Comparison of ENCODE assay signal across 6 cellular contexts in the genomic region with DNA sequence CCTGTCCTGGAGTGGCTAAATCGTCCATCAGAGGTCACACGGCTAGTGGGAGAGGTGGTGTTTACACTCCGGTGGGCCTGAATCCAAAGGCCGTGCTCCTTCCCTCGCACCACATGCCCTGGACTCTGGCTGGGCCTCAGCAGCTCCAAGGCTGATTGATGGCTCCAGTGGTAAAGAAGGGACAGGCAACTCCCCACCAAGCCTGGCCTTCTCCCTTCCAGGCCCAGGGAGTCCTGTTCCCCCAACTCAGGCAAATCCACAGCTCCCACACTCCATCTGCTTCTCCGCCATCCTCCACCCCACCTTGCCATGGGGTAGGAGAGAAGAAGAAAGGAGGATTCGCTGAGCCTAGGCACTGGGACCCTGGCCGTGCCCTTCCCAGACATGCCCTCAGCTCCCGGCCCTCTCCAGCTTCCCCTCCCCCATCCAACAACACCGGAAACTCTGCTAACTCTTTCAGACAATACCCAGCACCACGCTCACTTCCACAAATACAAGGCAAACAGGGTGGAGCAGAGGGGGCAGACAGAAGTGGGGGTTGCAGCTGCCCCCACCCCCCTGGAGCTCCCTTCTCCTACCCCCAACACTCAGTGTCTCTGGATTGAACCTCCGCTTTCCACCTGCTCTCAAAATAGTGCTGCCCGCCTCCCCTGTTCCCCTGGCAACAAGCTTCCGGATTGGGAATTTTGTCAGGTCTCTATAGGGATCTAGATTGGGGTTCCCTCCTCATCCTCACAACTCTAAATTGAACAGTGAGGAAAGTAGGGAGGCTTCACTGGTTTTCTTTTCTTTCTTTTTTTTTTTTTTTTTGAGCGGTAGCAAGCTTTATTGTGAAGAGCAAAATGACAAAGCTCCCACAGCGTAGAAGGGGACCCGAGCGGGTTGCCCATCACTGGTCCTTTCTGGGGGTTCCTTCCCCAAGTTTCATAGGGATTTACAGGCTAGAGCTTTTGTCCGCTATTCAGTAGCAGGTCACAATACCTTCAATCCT. TPM values are rescaled to one million over a fixed set of nuclear protein-coding genes. Genes with fewer than 3 reads are reported as not detected.
DNase-seq lines count a peak whose midpoint lies in the region; ATAC-seq and TF ChIP-seq lines count a peak whose summit lies in the region.

No MANE protein-coding gene starts in this region.

- H3K27ac ChIP-seq in SJCRH30: peak overlapping the region; percentile 91
- H3K27ac ChIP-seq in esophagus muscularis mucosa (replicated peaks in 1 of 4): peak overlapping the region; percentile 79 to 97 (median 91)

- no peak for TF ChIP-seq EP300 in esophagus muscularis mucosa (IDR thresholded peaks at IDR 0.05)

- H3K27me3 ChIP-seq in SJCRH30 (no peaks in the 10 kb centered on the region), esophagus muscularis mucosa (no peaks in the 10 kb centered on the region), skeletal muscle satellite cell (ENCODE audit: control insufficient read depth, insufficient read depth, low read length) (no peaks in the 10 kb centered on the region)

- no peak for ATAC-seq in HG03469 (IDR thresholded peaks at IDR 0.05; ENCODE audit: unreplicated experiment)

- TF ChIP-seq CTCF in esophagus muscularis mucosa (IDR thresholded peaks at IDR 0.05): no peak

- H3K4me2 ChIP-seq in skeletal muscle satellite cell (ENCODE audit: low read length): peak overlapping the region; percentile 72

- DNase-seq in SJCRH30 (no peak), esophagus muscularis mucosa (ENCODE audit: extremely low spot score) (no peak), COLO668 (lab: John Stamatoyannopoulos, UW; ENCODE audit: unreplicated experiment) (no peak), activated gamma-delta T cell treated with Interleukin-2 at 50 U/mL for 16 hours (no peak)

- H3K36me3 ChIP-seq in SJCRH30 (peaks cover 55% of the 10 kb centered on the region), esophagus muscularis mucosa (peaks cover 23 to 68% (median 54%) of the 10 kb centered on the region in 4 donors), skeletal muscle satellite cell (ENCODE audit: insufficient read depth, low read length) (peaks cover 65% of the 10 kb centered on the region)

- H3K9me3 ChIP-seq in SJCRH30 (replicated peaks): no peaks in the 10 kb centered on the region
- H3K9me3 ChIP-seq in esophagus muscularis mucosa: no peaks in the 10 kb centered on the region
- no peaks in the 10 kb centered on the region for H3K9me3 ChIP-seq in skeletal muscle satellite cell (replicated peaks; ENCODE audit: low read length)

- intact Hi-C loops in esophagus muscularis mucosa (cut with DNase I): no loop called here

- H3K4me3 ChIP-seq in SJCRH30: no peak overlapping the region
- H3K4me3 ChIP-seq in esophagus muscularis mucosa: peak overlapping the region in 3 of 4 donors; percentile 5 to 16 (median 5)
- H3K4me3 ChIP-seq in skeletal muscle satellite cell (ENCODE audit: low read length): peak overlapping the region; percentile 34

- WGBS in esophagus muscularis mucosa: 37% methylated on average over 19 of the region's 19 CpGs

- H3K9ac ChIP-seq in skeletal muscle satellite cell (ENCODE audit: low read depth, low read length): peak overlapping the region; percentile 70

- H3K4me1 ChIP-seq in SJCRH30 (peaks cover 50% of the 10 kb centered on the region), esophagus muscularis mucosa (peaks cover 76 to 91% (median 80%) of the 10 kb centered on the region in 4 donors), skeletal muscle satellite cell (ENCODE audit: control insufficient read depth, insufficient read depth, low read length) (peaks cover 61% of the 10 kb centered on the region)

- TF ChIP-seq POLR2A in esophagus muscularis mucosa (IDR thresholded peaks at IDR 0.05; ENCODE audit: low read depth): no peak

RNA-seq across cellular contexts. Expression of a gene that starts 10.6 kb away (rescaled TPM):
- 152 and 167 TPM in 2 replicates for total RNA-seq in SJCRH30 (2014; rRNA removed; shearing (Covaris generic))
- total RNA-seq in esophagus muscularis mucosa: 100 to 1,000 TPM in 2 of 4 donors, 10 to 100 TPM in 2; 54.0 to 130 (median 91.8) TPM
- total RNA-seq in skeletal muscle satellite cell (2012; rRNA removed): 105 and 107 TPM in 2 replicates

RNA-seq across cellular contexts. Expression of a gene that starts 26.3 kb away (rescaled TPM):
- total RNA-seq in SJCRH30 (2014; rRNA removed; shearing (Covaris generic)): 0.08 TPM in 1 of 2 replicates, not detected in the other
- total RNA-seq in esophagus muscularis mucosa: not detected
- 0.44 TPM in 1 of 2 replicates, not detected in the other for total RNA-seq in skeletal muscle satellite cell (2012; rRNA removed)

RNA-seq across cellular contexts. Expression of a gene that starts 33.5 kb away (rescaled TPM):
- 36.4 and 52.1 TPM in 2 replicates for total RNA-seq in SJCRH30 (2014; rRNA removed; shearing (Covaris generic))
- 10 to 100 TPM; 25.8 to 41.5 (median 29.2) TPM for total RNA-seq in esophagus muscularis mucosa
- 21.4 and 24.1 TPM in 2 replicates for total RNA-seq in skeletal muscle satellite cell (2012; rRNA removed)

RNA-seq across cellular contexts. Expression of a gene that starts 53.0 kb away (rescaled TPM):
- total RNA-seq in SJCRH30 (2014; rRNA removed; shearing (Covaris generic)): 170 and 183 TPM in 2 replicates
- total RNA-seq in esophagus muscularis mucosa: 100 to 1,000 TPM; 118 to 229 (median 137) TPM
- total RNA-seq in skeletal muscle satellite cell (2012; rRNA removed): 538 and 640 TPM in 2 replicates

RNA-seq across cellular contexts. Expression of a gene that starts 56.6 kb away (rescaled TPM):
- total RNA-seq in SJCRH30 (2014; rRNA removed; shearing (Covaris generic)): 19.4 and 26.0 TPM in 2 replicates
- 10 to 100 TPM; 23.0 to 36.8 (median 32.3) TPM for total RNA-seq in esophagus muscularis mucosa
- total RNA-seq in skeletal muscle satellite cell (2012; rRNA removed): 18.3 and 19.9 TPM in 2 replicates
